ENCODE assay signal across 1 cellular context in genomic region chr7:139360210-139360947, GRCh38.
A peak's percentile ranks its signal among the peaks of the same experiment; 100 is the strongest.
TF ChIP-seq lines count a peak whose summit lies in the region.

No MANE protein-coding gene starts in this region.

TF ChIP-seq in HepG2, 621 proteins besides CTCF, POLR2A, EP300 and RAD21 (continued from another document and continues in another):
- TF ChIP-seq ZNF512B (CRISPR knock-in tag; IDR thresholded peaks at IDR 0.05; ENCODE audit: borderline replicate concordance) = no peak
- TF ChIP-seq GATAD2A (CRISPR knock-in tag; IDR thresholded peaks at IDR 0.05) = no peak; the same call in 1 of the 2 replicates
- TF ChIP-seq FOXC1 (CRISPR knock-in tag; IDR thresholded peaks at IDR 0.05; ENCODE audit: borderline replicate concordance) = peak; percentile 14; the same call in 1 of the 2 replicates
- 0 out of 2 replicates have a peak, but pooled peaks have one; percentile 6 for TF ChIP-seq THYN1 (CRISPR knock-in tag; IDR thresholded peaks at IDR 0.05; ENCODE audit: borderline replicate concordance, low read depth)
- no peak for TF ChIP-seq ATF3 (CRISPR knock-in tag; IDR thresholded peaks at IDR 0.05)
- 0 out of 2 replicates have a peak, but pooled peaks have one; percentile 4 for TF ChIP-seq DMAP1 (CRISPR knock-in tag; IDR thresholded peaks at IDR 0.05)
- TF ChIP-seq ARNTL (CRISPR knock-in tag; IDR thresholded peaks at IDR 0.05) = peak; percentile 75
- TF ChIP-seq ZNF281 (CRISPR knock-in tag; IDR thresholded peaks at IDR 0.05; ENCODE audit: borderline replicate concordance) = peak; percentile 86
- no peak for TF ChIP-seq SP1 (IDR thresholded peaks at IDR 0.05)
- peak; percentile 76 for TF ChIP-seq SP1 (CRISPR knock-in tag; IDR thresholded peaks at IDR 0.05)
- TF ChIP-seq SOX5 (CRISPR knock-in tag; IDR thresholded peaks at IDR 0.05; ENCODE audit: borderline replicate concordance) = peak; percentile 22; the same call in 1 of the 2 replicates
- TF ChIP-seq ZNF512 (CRISPR knock-in tag; IDR thresholded peaks at IDR 0.05) = no peak
- TF ChIP-seq ZMAT3 (CRISPR knock-in tag; conservative IDR thresholded peaks at IDR 0.05) = peak; percentile 21; the same call in 1 of the 2 replicates
- no peak for TF ChIP-seq DNMT1 (CRISPR knock-in tag; IDR thresholded peaks at IDR 0.05)
- TF ChIP-seq ZNF205 (CRISPR knock-in tag; IDR thresholded peaks at IDR 0.05) = no peak
- 0 out of 2 replicates have a peak, but pooled peaks have one; percentile 37 for TF ChIP-seq SIN3B (IDR thresholded peaks at IDR 0.05; ENCODE audit: low read length)
- peak; percentile 36; the same call in 1 of the 2 replicates for TF ChIP-seq IKZF5 (CRISPR knock-in tag; IDR thresholded peaks at IDR 0.05)
- no peak for TF ChIP-seq ZFP36L2 (CRISPR knock-in tag; IDR thresholded peaks at IDR 0.05)
- TF ChIP-seq HMGXB3 (CRISPR knock-in tag; IDR thresholded peaks at IDR 0.05; ENCODE audit: borderline replicate concordance) = peak; percentile 99
- TF ChIP-seq ZNF770 (CRISPR knock-in tag; IDR thresholded peaks at IDR 0.05) = no peak
- TF ChIP-seq AKAP8 (CRISPR knock-in tag; IDR thresholded peaks at IDR 0.05) = no peak
- no peak for TF ChIP-seq TFAP4 (IDR thresholded peaks at IDR 0.05; ENCODE audit: borderline replicate concordance, low read depth)
- TF ChIP-seq ZNF207 (IDR thresholded peaks at IDR 0.05; ENCODE audit: borderline replicate concordance) = no peak
- TF ChIP-seq ELF3 (CRISPR knock-in tag; IDR thresholded peaks at IDR 0.05) = no peak
- no peak for TF ChIP-seq PRDM4 (CRISPR knock-in tag; IDR thresholded peaks at IDR 0.05; ENCODE audit: borderline replicate concordance)
- no peak for TF ChIP-seq PLRG1 (conservative IDR thresholded peaks at IDR 0.05)
- TF ChIP-seq RBM39 (IDR thresholded peaks at IDR 0.05; ENCODE audit: low read depth, low read length, poor library complexity, severe bottlenecking) = no peak
- TF ChIP-seq MEF2D (CRISPR knock-in tag; IDR thresholded peaks at IDR 0.05) = no peak
- TF ChIP-seq EZH2 (conservative IDR thresholded peaks at IDR 0.05; ENCODE audit: low read depth, low read length) = no peak
- no peak for TF ChIP-seq U2AF2 (IDR thresholded peaks at IDR 0.05; ENCODE audit: low read depth, low read length)
- no peak for TF ChIP-seq ZNF430 (CRISPR knock-in tag; IDR thresholded peaks at IDR 0.05)
- TF ChIP-seq ZBTB25 (CRISPR knock-in tag; IDR thresholded peaks at IDR 0.05) = no peak
- TF ChIP-seq ZNF530 (CRISPR knock-in tag; IDR thresholded peaks at IDR 0.05; ENCODE audit: low read depth) = no peak
